In the genomic region with DNA sequence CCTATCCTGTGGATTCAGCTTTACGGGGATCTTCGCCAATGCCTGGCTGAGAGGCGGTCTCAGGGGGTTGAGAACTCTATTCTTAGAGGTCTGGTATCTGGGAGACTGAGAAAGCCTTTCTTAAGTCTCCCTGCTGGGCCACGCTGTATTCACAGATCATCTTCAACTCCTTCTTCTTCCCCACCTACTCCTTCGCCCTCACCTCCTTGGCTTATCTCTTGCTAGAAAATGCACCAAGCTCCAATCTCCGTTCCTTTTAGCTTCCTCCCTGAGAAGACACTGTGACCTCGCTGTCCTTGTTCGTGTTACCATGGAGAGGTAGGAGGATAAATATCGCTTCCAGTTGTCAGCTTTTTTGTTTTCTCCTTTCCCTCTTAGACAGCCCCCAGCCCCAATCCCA, we compare ENCODE assay signal across 11 cellular contexts. TPM values are rescaled to one million over a fixed set of nuclear protein-coding genes. Genes with fewer than 3 reads are reported as not detected.
DNase-seq lines count a peak whose midpoint lies in the region; ATAC-seq and TF ChIP-seq lines count a peak whose summit lies in the region.
"Had no signal": no experiment of that assay in that cellular context is flagged by ENCODE, and none has a peak within 500 bp of the region (broad histone marks: within the 10 kb centered on the region; RNA-seq: fewer than 3 reads in every experiment).

No MANE protein-coding gene starts in this region.

- H4K20me1 ChIP-seq in GM23248 (ENCODE audit: insufficient read depth), result no peaks in the 10 kb centered on the region

- in situ Hi-C loops in GM23248 (cut with MboI), result no loop called here

- H3K9ac ChIP-seq in GM23248, result no peak overlapping the region

- no peak for DNase-seq in GM23248
- DNase-seq in right atrium auricular region (ENCODE audit: low spot score), result no peak
- no peak for DNase-seq in psoas muscle
- no peak for DNase-seq in GDM1 (lab: John Stamatoyannopoulos, UW)
- no peak for DNase-seq in NCI-H187 (lab: John Stamatoyannopoulos, UW)
- no peak for DNase-seq in stimulated activated naive B cell treated with anti-CD40 and anti-IgM and Interleukin-4, amounts not matched to agents 10 μg/mL and 1 μg/mL and 100 μg/mL, for 72 hours
- DNase-seq in MG63, result no peak
- DNase-seq: EL, NCI-H524 treated with DMSO at 0.1 percent for 48 hours had no signal

- peak overlapping the region; percentile 84 for H3K4me3 Mint-ChIP-seq in activated T-helper 17 cell treated with anti-CD3 and anti-CD28 coated beads, Interleukin-2, amount 50 U/mL, for 72 hours
- peak overlapping the region in 1 of 2 donors; percentile 93 for H3K4me3 Mint-ChIP-seq in stimulated activated naive B cell treated with anti-CD40 and anti-IgM and Interleukin-4, amounts not matched to agents 10 μg/mL and 1 μg/mL and 100 μg/mL, for 72 hours

- peaks cover 8% of the 10 kb centered on the region for H3K4me1 Mint-ChIP-seq in activated T-helper 17 cell treated with anti-CD3 and anti-CD28 coated beads, Interleukin-2, amount 50 U/mL, for 72 hours
- peaks cover 11 to 44% of the 10 kb centered on the region in 2 donors for H3K4me1 Mint-ChIP-seq in stimulated activated naive B cell treated with anti-CD40 and anti-IgM and Interleukin-4, amounts not matched to agents 10 μg/mL and 1 μg/mL and 100 μg/mL, for 72 hours

- 15 to 17% methylated on average over 8 to 9 of the region's 9 CpGs for WGBS in GM23248 (ENCODE audit: low coverage in 1 of 2, low lambda C conversion rate in 2 of 2, missing lambda C conversion rate in 2 of 2), 2 experiments
- WGBS in psoas muscle, 3 donors, result 21 to 46% (median 34%) methylated on average over 9 of the region's 9 CpGs

- H3K36me3 Mint-ChIP-seq in activated T-helper 17 cell treated with anti-CD3 and anti-CD28 coated beads, Interleukin-2, amount 50 U/mL, for 72 hours (ENCODE audit: low read depth), result no peaks in the 10 kb centered on the region
- H3K36me3 Mint-ChIP-seq in stimulated activated naive B cell treated with anti-CD40 and anti-IgM and Interleukin-4, amounts not matched to agents 10 μg/mL and 1 μg/mL and 100 μg/mL, for 72 hours, result peaks cover 2% of the 10 kb centered on the region in 2 donors

- 0 out of 2 replicates have a peak overlapping the region, but pooled peaks have one; percentile 93 for H2AFZ ChIP-seq in GM23248

- H3K4me3 ChIP-seq in GM23248 (peak overlapping the region; percentile 71; the same call in 1 of the 2 replicates), right atrium auricular region (peak overlapping the region; percentile 45 to 55), psoas muscle (peak overlapping the region; percentile 71), MG63 (no peak overlapping the region)

- no peaks in the 10 kb centered on the region for H3K9me3 Mint-ChIP-seq in activated T-helper 17 cell treated with anti-CD3 and anti-CD28 coated beads, Interleukin-2, amount 50 U/mL, for 72 hours
- H3K9me3 Mint-ChIP-seq in stimulated activated naive B cell treated with anti-CD40 and anti-IgM and Interleukin-4, amounts not matched to agents 10 μg/mL and 1 μg/mL and 100 μg/mL, for 72 hours, result no peaks in the 10 kb centered on the region

- H3K4me1 ChIP-seq in GM23248 (ENCODE audit: insufficient read depth), result no peaks in the 10 kb centered on the region
- H3K4me1 ChIP-seq in right atrium auricular region, result no peaks in the 10 kb centered on the region
- H3K4me1 ChIP-seq in psoas muscle, result no peaks in the 10 kb centered on the region

- H3K9me3 ChIP-seq in GM23248 (ENCODE audit: low read depth) (no peaks in the 10 kb centered on the region), right atrium auricular region (no peaks in the 10 kb centered on the region), psoas muscle (no peaks in the 10 kb centered on the region), MG63 (no peaks in the 10 kb centered on the region)

- H3K27me3 Mint-ChIP-seq in activated T-helper 17 cell treated with anti-CD3 and anti-CD28 coated beads, Interleukin-2, amount 50 U/mL, for 72 hours, result no peaks in the 10 kb centered on the region
- peaks cover 0 to 6% of the 10 kb centered on the region in 2 donors for H3K27me3 Mint-ChIP-seq in stimulated activated naive B cell treated with anti-CD40 and anti-IgM and Interleukin-4, amounts not matched to agents 10 μg/mL and 1 μg/mL and 100 μg/mL, for 72 hours

- intact Hi-C loops in psoas muscle (cut with DNase I), result no loop called here

- H3K36me3 ChIP-seq in GM23248 (ENCODE audit: low read depth) (no peaks in the 10 kb centered on the region), right atrium auricular region (no peaks in the 10 kb centered on the region), psoas muscle (ENCODE audit: insufficient read depth in 1 of 2, low read depth in 1 of 2) (no peaks in the 10 kb centered on the region), MG63 (no peaks in the 10 kb centered on the region)

- ATAC-seq in activated T-helper 17 cell treated with anti-CD3 and anti-CD28 coated beads, Interleukin-2, amount 50 U/mL, for 72 hours (replicated peaks), result peak; percentile 4
- no peak for ATAC-seq in psoas muscle
- ATAC-seq in stimulated activated naive B cell treated with anti-CD40 and anti-IgM and Interleukin-4, amounts not matched to agents 10 μg/mL and 1 μg/mL and 100 μg/mL, for 72 hours (replicated peaks), result no peak

- TF ChIP-seq CTCF in right atrium auricular region (IDR thresholded peaks at IDR 0.05) (no peak), psoas muscle (IDR thresholded peaks at IDR 0.05) (no peak)

- H3K27ac ChIP-seq in GM23248, result no peak overlapping the region
- peak overlapping the region in 1 of 2 donors; percentile 78 for H3K27ac ChIP-seq in right atrium auricular region
- H3K27ac ChIP-seq in psoas muscle, result peak overlapping the region; percentile 68

- H3K27me3 ChIP-seq in GM23248 (replicated peaks; ENCODE audit: insufficient read depth) (no peaks in the 10 kb centered on the region), right atrium auricular region (no peaks in the 10 kb centered on the region), psoas muscle (ENCODE audit: insufficient read depth in 3 of 3, low read length in 2 of 3) (peaks cover 0 to 17% (median 0%) of the 10 kb centered on the region in 3 donors), MG63 (no peaks in the 10 kb centered on the region)

- H3K79me2 ChIP-seq in GM23248 (ENCODE audit: insufficient read depth), result no peaks in the 10 kb centered on the region

- H3K27ac Mint-ChIP-seq in activated T-helper 17 cell treated with anti-CD3 and anti-CD28 coated beads, Interleukin-2, amount 50 U/mL, for 72 hours, result no peak overlapping the region
- H3K27ac Mint-ChIP-seq in stimulated activated naive B cell treated with anti-CD40 and anti-IgM and Interleukin-4, amounts not matched to agents 10 μg/mL and 1 μg/mL and 100 μg/mL, for 72 hours, result no peak overlapping the region

- no peaks in the 10 kb centered on the region for H3F3A ChIP-seq in GM23248 (ENCODE audit: insufficient read depth)

- H3K9me2 ChIP-seq in GM23248 (ENCODE audit: insufficient read depth), result no peaks in the 10 kb centered on the region

- H3K4me2 ChIP-seq in GM23248 (ENCODE audit: unreplicated experiment), result peak overlapping the region; percentile 83

RNA-seq across cellular contexts. Expression of gene KLF8, which starts 0.5 kb away (rescaled TPM):
- 1.7 and 3.4 TPM in 2 replicates for total RNA-seq in GM23248 (2014; rRNA removed; shearing (Covaris generic))
- polyA plus RNA-seq in GM23248 (2016; fragmentation: Nextera tagmentation; extraction: Ambion mirVana) (1.2 and 1.8 TPM in 2 replicates), psoas muscle (1 to 10 TPM in 2 of 3 donors, under 1 TPM in 1; 0.99 to 4.3 (median 1.8) TPM)
- 10 to 100 TPM in 1 of 2 donors, 1 to 10 TPM in 1; 7.3 to 10.9 TPM for total RNA-seq in activated T-helper 17 cell treated with anti-CD3 and anti-CD28 coated beads, Interleukin-2, amount 50 U/mL, for 72 hours
- total RNA-seq in right atrium auricular region (1 to 10 TPM; 6.4 to 6.9 TPM), psoas muscle (1 to 10 TPM; 2.5 to 5.0 (median 3.6) TPM)
- total RNA-seq in MG63 (2014; rRNA removed; shearing (Covaris generic); ENCODE audit: low replicate concordance), result not detected in 2 replicates
- total RNA-seq: HT1080 had no signal
